Comparison of ENCODE assay signal across 8 cellular contexts in genomic region chr2:106193977-106194778, GRCh38. TPM values are rescaled to one million over a fixed set of nuclear protein-coding genes. Genes with fewer than 3 reads are reported as not detected.
DNase-seq lines count a peak whose midpoint lies in the region; ATAC-seq and TF ChIP-seq lines count a peak whose summit lies in the region.

Gene UXS1 (minus strand): TSS chr2:106194301. CDS start chr2:106194241, 60 bp downstream.

- H3K4me1 ChIP-seq in OCI-LY7 (ENCODE audit: insufficient read depth, low read length, poor library complexity, severe bottlenecking) (peaks cover 22% of the 10 kb centered on the region), mononuclear cell (ENCODE audit: insufficient read depth, low read length) (peaks cover 54% of the 10 kb centered on the region)

- H3K9me2 ChIP-seq in OCI-LY7 (ENCODE audit: insufficient read depth, low read length), result no peaks in the 10 kb centered on the region

- H3K4me3 ChIP-seq in OCI-LY7 (ENCODE audit: low read depth, low read length, poor library complexity, severe bottlenecking), result peak within 1 kb of the TSS; percentile 82
- peak within 1 kb of the TSS; percentile 89 for H3K4me3 ChIP-seq in mononuclear cell (ENCODE audit: low read length)

- H4K20me1 ChIP-seq in OCI-LY7 (ENCODE audit: insufficient read depth, low read length), result no peaks in the 10 kb centered on the region; the same call in 1 of the 2 replicates

- H3K9me3 ChIP-seq in OCI-LY7 (ENCODE audit: low read length), result no peaks in the 10 kb centered on the region
- no peaks in the 10 kb centered on the region for H3K9me3 ChIP-seq in mononuclear cell (ENCODE audit: low read depth, low read length)

- DNase-seq in D341Med (ENCODE audit: low spot score) (peak; percentile 98), HuH-7.5 (ENCODE audit: low spot score) (peak; percentile 93), OCI-LY7 (ENCODE audit: low spot score) (peak; percentile 97), activated T-cell treated with anti-CD3 and anti-CD28 coated beads for 24 hours (ENCODE audit: low read depth) (peak; percentile 99), epidermal melanocyte (ENCODE audit: insufficient read length, low spot score) (peak; percentile 96)
- peak; percentile 93 to 98 for DNase-seq in stimulated activated CD8-positive, alpha-beta memory T cell treated with anti-CD3 and anti-CD28 coated beads, Interleukin-4, amount 100 ng/mL, for 1 hour (ENCODE audit: low read depth in 2 of 2, low spot score in 1 of 2)

- H3K4me2 ChIP-seq in OCI-LY7 (ENCODE audit: low read length), result peak within 1 kb of the TSS; percentile 93

- H3K27ac ChIP-seq in OCI-LY7 (ENCODE audit: low read depth, low read length, poor library complexity, severe bottlenecking), result peak within 1 kb of the TSS; percentile 35

- ATAC-seq in GM21526 (IDR thresholded peaks at IDR 0.05; ENCODE audit: low FRiP score, unreplicated experiment), result peak; percentile 71

- POLR2A ChIA-PET in OCI-LY7 (lab: Charles Lee), result interaction anchor here (1.2 to 1.5 kb wide), 2 partner anchors 12 to 32 kb away, joined by 4 to 5 read pairs; no protein-coding TSS in a partner anchor

- no peak; the same call in 1 of the 2 replicates for TF ChIP-seq CTCF in OCI-LY7 (conservative IDR thresholded peaks at IDR 0.05; ENCODE audit: low read length)

- H2AFZ ChIP-seq in OCI-LY7 (ENCODE audit: low read length), result peak within 1 kb of the TSS; percentile 88

- H3K36me3 ChIP-seq in OCI-LY7 (ENCODE audit: insufficient read depth, low read length), result no peaks in the 10 kb centered on the region

- no TSS peak for BruUV-seq in OCI-LY7 (replicated peaks; lab: Mats Ljungman, UMichigan)

- H3K27me3 ChIP-seq in mononuclear cell (ENCODE audit: insufficient read depth, low read length), result no peaks in the 10 kb centered on the region

- intact Hi-C loops in OCI-LY7 (cut with micrococcal nuclease; ENCODE audit: unreplicated experiment), result loop anchor here (10.0 kb wide), 1 partner anchor 859 kb away; the partner anchor contains the start of gene C2orf49

- H3K79me2 ChIP-seq in OCI-LY7 (ENCODE audit: insufficient read depth, low read depth, low read length), result no peaks in the 10 kb centered on the region

- CTCF ChIA-PET in OCI-LY7 (lab: Charles Lee; ENCODE audit: unreplicated experiment), result no interaction called here

RNA-seq across cellular contexts. Expression of gene UXS1, which starts in this region (rescaled TPM):
- total RNA-seq in OCI-LY7 (2014; rRNA removed; shearing (Covaris generic)), result 21.9 and 23.6 TPM in 2 replicates
- 20.5 and 30.4 TPM in 2 replicates for total RNA-seq in OCI-LY7 (2022)
- 96.9 TPM for total RNA-seq in mononuclear cell

Comparison
In these comparisons a context has a peak if more than half of its experiments do, and no peak if none do; other contexts are left out.
1. Peak in every context shown above with its lines: DNase-seq, ATAC-seq, H3K4me3 ChIP-seq and H3K27ac ChIP-seq.